ENCODE assay signal across 23 cellular contexts in the genomic region with DNA sequence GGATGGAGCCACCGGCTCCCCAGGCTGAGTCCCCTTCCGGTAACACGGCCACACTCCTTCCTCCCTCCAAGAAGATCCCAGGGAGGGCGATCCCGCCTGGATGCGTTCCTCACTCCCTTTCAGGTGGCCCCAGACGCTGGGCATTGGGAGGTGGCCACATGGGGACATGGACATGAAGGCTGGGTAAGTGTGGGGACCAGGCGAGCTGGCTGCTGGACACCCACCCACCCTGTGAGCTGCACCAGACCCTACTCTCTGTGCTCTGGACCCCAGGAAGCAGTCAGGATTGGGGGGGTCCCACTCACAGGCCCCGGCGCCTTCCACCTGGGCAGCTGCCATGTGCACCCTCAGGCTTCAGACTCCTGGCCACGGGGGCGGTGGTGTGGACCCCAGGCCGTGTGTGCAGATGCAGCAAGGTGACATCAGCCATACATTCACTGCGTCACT.
"Had no signal": no experiment of that assay in that cellular context is flagged by ENCODE, and none has a peak within 500 bp of the region (broad histone marks: within the 10 kb centered on the region; RNA-seq: fewer than 3 reads in every experiment).

No MANE protein-coding gene starts in this region.

- H3K36me3 ChIP-seq: heart right ventricle, lower lobe of right lung, tibial artery had no signal

- H3K27me3 Mint-ChIP-seq: activated naive CD8-positive, alpha-beta T cell treated with anti-CD3 and anti-CD28 coated beads, Interleukin-2, amount 10 ng/mL, durations not matched to agents 7 days and 5 days had no signal

- H3K27ac Mint-ChIP-seq: activated naive CD4-positive, alpha-beta T cell treated with anti-CD3 and anti-CD28 coated beads for 36 hours; activated naive CD8-positive, alpha-beta T cell treated with anti-CD3 and anti-CD28 coated beads, Interleukin-2, amount 10 ng/mL, durations not matched to agents 7 days and 5 days; activated T-helper 2 cell treated with anti-CD3 and anti-CD28 coated beads, Interferon-gamma antibody, Interleukin-2, Interleukin-4, amounts not matched to agents 10 μg/mL and 5 μg/mL and 100 μg/mL, durations not matched to agents 14 hours and 24 hours and 36 hours; dendritic cell treated with granulocyte-macrophage colony-stimulating factor and Interleukin-4, amounts not matched to agents 40 ng/mL and 50 ng/mL, for 4 days; naive B cell; progenitor cell of endocrine pancreas; stimulated activated naive CD8-positive, alpha-beta T cell treated with anti-CD3 and anti-CD28 coated beads, Interleukin-15, Interleukin-2, amounts not matched to agents 100 ng/mL and 50 ng/mL, for 24 hours; WTC11 had no signal

- H3K9me3 Mint-ChIP-seq: activated naive CD4-positive, alpha-beta T cell treated with anti-CD3 and anti-CD28 coated beads for 36 hours; activated naive CD8-positive, alpha-beta T cell treated with anti-CD3 and anti-CD28 coated beads, Interleukin-2, amount 10 ng/mL, durations not matched to agents 7 days and 5 days; activated T-cell treated with anti-CD3 and anti-CD28 coated beads, Interleukin-2, amount 50 U/mL, for 4 hours; activated T-helper 2 cell treated with anti-CD3 and anti-CD28 coated beads, Interferon-gamma antibody, Interleukin-2, Interleukin-4, amounts not matched to agents 10 μg/mL and 5 μg/mL and 100 μg/mL, durations not matched to agents 14 hours and 24 hours and 36 hours; dendritic cell treated with granulocyte-macrophage colony-stimulating factor and Interleukin-4, amounts not matched to agents 40 ng/mL and 50 ng/mL, for 4 days; stimulated activated naive CD8-positive, alpha-beta T cell treated with anti-CD3 and anti-CD28 coated beads, Interleukin-15, Interleukin-2, amounts not matched to agents 100 ng/mL and 50 ng/mL, for 24 hours; WTC11 had no signal

- ATAC-seq: activated T-cell treated with anti-CD3 and anti-CD28 coated beads, Interleukin-2, amount 50 U/mL, for 4 hours; heart right ventricle; left colon; lower lobe of right lung had no signal

- DNase-seq: activated CD4-positive, alpha-beta T cell treated with anti-CD3 and anti-CD28 coated beads for 4 hours; activated CD4-positive, alpha-beta T cell treated with anti-CD3 and anti-CD28 coated beads, Interleukin-2, amount 50 U/mL, for 48 hours; activated naive CD4-positive, alpha-beta T cell treated with anti-CD3 and anti-CD28 coated beads for 36 hours; activated naive CD8-positive, alpha-beta T cell treated with anti-CD3 and anti-CD28 coated beads, Interleukin-2, amount 10 ng/mL, durations not matched to agents 7 days and 5 days; activated T-cell treated with anti-CD3 and anti-CD28 coated beads, Interleukin-2, amount 50 U/mL, for 4 hours; amniotic stem cell; cerebellar nuclear complex; effector CD4-positive, alpha-beta T cell; foreskin fibroblast; heart right ventricle; left colon; lower lobe of right lung; naive B cell; occipital lobe; retina; stimulated activated CD4-positive, alpha-beta T cell treated with anti-CD3 and anti-CD28 coated beads, Interleukin-1b, Interleukin-23, amount 100 ng/mL, for 48 hours; T1000 had no signal

- H3K36me3 Mint-ChIP-seq: activated naive CD8-positive, alpha-beta T cell treated with anti-CD3 and anti-CD28 coated beads, Interleukin-2, amount 10 ng/mL, durations not matched to agents 7 days and 5 days; naive B cell; WTC11 had no signal

- H3K4me1 Mint-ChIP-seq: activated naive CD8-positive, alpha-beta T cell treated with anti-CD3 and anti-CD28 coated beads, Interleukin-2, amount 10 ng/mL, durations not matched to agents 7 days and 5 days; naive B cell; WTC11 had no signal

- H3K4me3 ChIP-seq: heart right ventricle, lower lobe of right lung, tibial artery had no signal

- H3K4me3 Mint-ChIP-seq: activated naive CD4-positive, alpha-beta T cell treated with anti-CD3 and anti-CD28 coated beads for 36 hours; activated naive CD8-positive, alpha-beta T cell treated with anti-CD3 and anti-CD28 coated beads, Interleukin-2, amount 10 ng/mL, durations not matched to agents 7 days and 5 days; activated T-cell treated with anti-CD3 and anti-CD28 coated beads, Interleukin-2, amount 50 U/mL, for 4 hours; dendritic cell treated with granulocyte-macrophage colony-stimulating factor and Interleukin-4, amounts not matched to agents 40 ng/mL and 50 ng/mL, for 4 days; naive B cell; stimulated activated naive CD8-positive, alpha-beta T cell treated with anti-CD3 and anti-CD28 coated beads, Interleukin-15, Interleukin-2, amounts not matched to agents 100 ng/mL and 50 ng/mL, for 24 hours; WTC11 had no signal

- H3K9me3 ChIP-seq: lower lobe of right lung had no signal

- H3K4me1 ChIP-seq: heart right ventricle, lower lobe of right lung, tibial artery had no signal

- H3K27ac ChIP-seq: heart right ventricle, lower lobe of right lung, tibial artery had no signal
